ENCODE assay signal across 9 cellular contexts in genomic region chr1:236686815-236687160, GRCh38. TPM values are rescaled to one million over a fixed set of nuclear protein-coding genes. Genes with fewer than 3 reads are reported as not detected.
DNase-seq lines count a peak whose midpoint lies in the region; ATAC-seq and TF ChIP-seq lines count a peak whose summit lies in the region.
"Had no signal": no experiment of that assay in that cellular context is flagged by ENCODE, and none has a peak within 500 bp of the region (broad histone marks: within the 10 kb centered on the region; RNA-seq: fewer than 3 reads in every experiment).

No MANE protein-coding gene starts in this region.

- H3K27ac ChIP-seq in mesendoderm (ENCODE audit: low read depth, low read length) (no peak overlapping the region), urinary bladder (ENCODE audit: low read depth) (no peak overlapping the region)

- no peaks in the 10 kb centered on the region for H3K79me2 ChIP-seq in mesendoderm (ENCODE audit: control insufficient read depth, insufficient read depth, low read length)

- H4K5ac ChIP-seq in mesendoderm (ENCODE audit: low read length): no peak overlapping the region

- peaks cover 49% of the 10 kb centered on the region for H3K27me3 Mint-ChIP-seq in chondrocyte (ENCODE audit: low read depth)

- H2AK5ac ChIP-seq in mesendoderm (ENCODE audit: low read length): no peak overlapping the region

- H3K18ac ChIP-seq in mesendoderm (ENCODE audit: low read length): no peak overlapping the region

- peak; percentile 4 for DNase-seq in stimulated activated CD4-positive, alpha-beta T cell treated with anti-CD3 and anti-CD28 coated beads, Interleukin-12 subunit alpha, Interleukin-12 subunit beta, amount 100 ng/mL, for 4 hours
- DNase-seq in stimulated activated CD4-positive, alpha-beta T cell treated with anti-CD3 and anti-CD28 coated beads, Interleukin-15, amount 100 ng/mL, for 24 hours: no peak
- DNase-seq in chondrocyte (ENCODE audit: low spot score): no peak
- no peak for DNase-seq in mesendoderm
- no peak for DNase-seq in SW480 (ENCODE audit: low spot score)
- DNase-seq: DMS79 had no signal

- H3K4ac ChIP-seq in mesendoderm (ENCODE audit: low read depth, low read length): no peak overlapping the region

- peak overlapping the region; percentile 19 for H3K4me3 ChIP-seq in mesendoderm (ENCODE audit: low read length)
- peak overlapping the region; percentile 38 for H3K4me3 ChIP-seq in urinary bladder (ENCODE audit: low read depth, low read length)

- H4K8ac ChIP-seq in mesendoderm (ENCODE audit: low read depth, low read length): no peak overlapping the region

- H3K27ac Mint-ChIP-seq in chondrocyte (ENCODE audit: unreplicated experiment): no peak overlapping the region

- ATAC-seq in HG02885 (IDR thresholded peaks at IDR 0.05; ENCODE audit: poor library complexity, unreplicated experiment) (no peak), GM18861 (IDR thresholded peaks at IDR 0.05; ENCODE audit: unreplicated experiment) (no peak)

- H3K9ac ChIP-seq in mesendoderm (ENCODE audit: low read length): peak overlapping the region; percentile 50

- peaks cover 13% of the 10 kb centered on the region for H3K4me1 Mint-ChIP-seq in chondrocyte (ENCODE audit: low read depth)

- no peak overlapping the region for H3K23ac ChIP-seq in mesendoderm (ENCODE audit: low read length)

- H3K4me1 ChIP-seq in mesendoderm (ENCODE audit: control insufficient read depth, low read depth, low read length) (peaks cover 4% of the 10 kb centered on the region), urinary bladder (ENCODE audit: insufficient read depth) (peaks cover 1% of the 10 kb centered on the region)

- H3K4me2 ChIP-seq in mesendoderm (ENCODE audit: low read length): peak overlapping the region; percentile 67

- no peak overlapping the region for H2BK5ac ChIP-seq in mesendoderm (ENCODE audit: low read length)

- no peaks in the 10 kb centered on the region for H3K36me3 Mint-ChIP-seq in chondrocyte (ENCODE audit: low read depth)

- no peak overlapping the region for H2BK120ac ChIP-seq in mesendoderm (ENCODE audit: low read depth, low read length)

- H3K56ac ChIP-seq in mesendoderm (ENCODE audit: low read length): peak overlapping the region; percentile 84

- no peak overlapping the region for H2BK15ac ChIP-seq in mesendoderm (replicated peaks; ENCODE audit: low read depth)

- WGBS in mesendoderm (ENCODE audit: extremely low coverage, insufficient coverage, low lambda C conversion rate): no CpG with 5 or more reads among the region's 31 CpGs
- 10% methylated on average over 31 of the region's 31 CpGs for WGBS in urinary bladder

- H3K79me1 ChIP-seq in mesendoderm (ENCODE audit: low read length): no peaks in the 10 kb centered on the region

- peaks cover 6% of the 10 kb centered on the region for H3K9me3 Mint-ChIP-seq in chondrocyte (ENCODE audit: low read depth)

- H3K36me3 ChIP-seq in mesendoderm (ENCODE audit: control insufficient read depth, insufficient read depth, low read length) (no peaks in the 10 kb centered on the region), urinary bladder (ENCODE audit: insufficient read depth) (no peaks in the 10 kb centered on the region)

- peaks cover 6% of the 10 kb centered on the region for H3K27me3 ChIP-seq in mesendoderm (ENCODE audit: insufficient read depth, low read length, poor library complexity)

- no peak for TF ChIP-seq CTCF in chondrocyte (IDR thresholded peaks at IDR 0.05)

- peak overlapping the region; percentile 60 for H3K4me3 Mint-ChIP-seq in chondrocyte (ENCODE audit: unreplicated experiment)

RNA-seq across cellular contexts. Expression of gene ACTN2, which starts 0.5 kb away (rescaled TPM):
- total RNA-seq in chondrocyte (0.28 to 0.47 TPM in 2 of 3 replicates, not detected in the other), urinary bladder (14.2 TPM)
- polyA plus RNA-seq in mesendoderm (2013, experiment 1 of 2): 1.3 TPM
- polyA plus RNA-seq in mesendoderm (2013, experiment 2 of 2): 1.1 TPM
- polyA plus RNA-seq in urinary bladder: 12.8 TPM

Comparison
In these comparisons a context has a peak if more than half of its experiments do, and no peak if none do; other contexts are left out.
1. RNA of gene ACTN2, which starts 0.5 kb away (total RNA-seq): 14.2 TPM in urinary bladder (single experiment); 0.28 to 0.47 TPM in chondrocyte; every median in the first group is over 10 times any median in the second.